Comparison of ENCODE assay signal across 19 cellular contexts in genomic region chr2:162938387-162938786, GRCh38.
"Had no signal": no experiment of that assay in that cellular context is flagged by ENCODE, and none has a peak within 500 bp of the region (broad histone marks: within the 10 kb centered on the region; RNA-seq: fewer than 3 reads in every experiment).

No MANE protein-coding gene starts in this region.

- DNase-seq: activated B cell treated with CpG ODN at 0.5 μM for 24 hours; activated CD4-positive, alpha-beta memory T cell treated with anti-CD3 and anti-CD28 coated beads, Interleukin-2, amount 10 ng/mL, durations not matched to agents 7 days and 5 days; activated CD4-positive, alpha-beta T cell treated with anti-CD3 and anti-CD28 coated beads for 48 hours; activated naive CD4-positive, alpha-beta T cell; activated naive CD8-positive, alpha-beta T cell treated with anti-CD3 and anti-CD28 coated beads for 36 hours; activated T-cell treated with anti-CD3 and anti-CD28 coated beads, Interleukin-2, amount 50 U/mL, for 1 hour; amygdala; dermis blood vessel endothelial cell; effector memory CD4-positive, alpha-beta T cell; esophagus squamous epithelium; natural killer cell; stimulated activated naive CD4-positive, alpha-beta T cell treated with Interleukin-2 at 50 U/mL for 16 hours; tibial artery had no signal

- H3K4me1 Mint-ChIP-seq: activated B cell treated with CpG ODN at 0.5 μM for 24 hours; activated CD4-positive, alpha-beta memory T cell treated with anti-CD3 and anti-CD28 coated beads, Interleukin-2, amount 10 ng/mL, durations not matched to agents 7 days and 5 days; activated naive CD8-positive, alpha-beta T cell treated with anti-CD3 and anti-CD28 coated beads for 36 hours; activated T-helper 17 cell treated with anti-CD3 and anti-CD28 coated beads, Interleukin-2, amount 50 U/mL, for 72 hours; memory B cell; natural killer cell had no signal

- H3K9me3 ChIP-seq: neutrophil had no signal

- H3K4me3 Mint-ChIP-seq: activated B cell treated with CpG ODN at 0.5 μM for 24 hours; activated CD4-positive, alpha-beta memory T cell treated with anti-CD3 and anti-CD28 coated beads, Interleukin-2, amount 10 ng/mL, durations not matched to agents 7 days and 5 days; activated naive CD8-positive, alpha-beta T cell treated with anti-CD3 and anti-CD28 coated beads for 36 hours; activated T-helper 17 cell treated with anti-CD3 and anti-CD28 coated beads, Interleukin-2, amount 50 U/mL, for 72 hours; memory B cell; natural killer cell had no signal

- FAIRE-seq: urothelium cell line had no signal

- ATAC-seq: activated T-helper 17 cell treated with anti-CD3 and anti-CD28 coated beads, Interleukin-2, amount 50 U/mL, for 72 hours; left lung; natural killer cell had no signal

- H3K4me3 ChIP-seq: cardiac muscle cell, esophagus squamous epithelium, left lung, tibial artery had no signal

- H3K27ac Mint-ChIP-seq: activated B cell treated with CpG ODN at 0.5 μM for 24 hours; activated CD4-positive, alpha-beta memory T cell treated with anti-CD3 and anti-CD28 coated beads, Interleukin-2, amount 10 ng/mL, durations not matched to agents 7 days and 5 days; activated naive CD8-positive, alpha-beta T cell treated with anti-CD3 and anti-CD28 coated beads for 36 hours; activated T-helper 17 cell treated with anti-CD3 and anti-CD28 coated beads, Interleukin-2, amount 50 U/mL, for 72 hours; memory B cell; natural killer cell had no signal

- H3K27me3 Mint-ChIP-seq: activated B cell treated with CpG ODN at 0.5 μM for 24 hours; activated CD4-positive, alpha-beta memory T cell treated with anti-CD3 and anti-CD28 coated beads, Interleukin-2, amount 10 ng/mL, durations not matched to agents 7 days and 5 days; activated naive CD8-positive, alpha-beta T cell treated with anti-CD3 and anti-CD28 coated beads for 36 hours; activated T-helper 17 cell treated with anti-CD3 and anti-CD28 coated beads, Interleukin-2, amount 50 U/mL, for 72 hours; memory B cell had no signal

- H3K36me3 Mint-ChIP-seq: activated naive CD8-positive, alpha-beta T cell treated with anti-CD3 and anti-CD28 coated beads for 36 hours; memory B cell had no signal

- H3K27me3 ChIP-seq: cardiac muscle cell, esophagus squamous epithelium, left lung, neutrophil, tibial artery had no signal

- H3K27ac ChIP-seq: cardiac muscle cell, esophagus squamous epithelium, left lung, neutrophil, tibial artery had no signal

- H3K4me1 ChIP-seq: esophagus squamous epithelium, left lung, tibial artery had no signal

- H3K36me3 ChIP-seq: cardiac muscle cell, esophagus squamous epithelium, left lung, neutrophil, tibial artery had no signal
